Comparison of ENCODE assay signal across 20 cellular contexts in genomic region chr12:115528466-115528865, GRCh38.
A peak's percentile ranks its signal among the peaks of the same experiment; 100 is the strongest.
DNase-seq lines count a peak whose midpoint lies in the region; ATAC-seq and TF ChIP-seq lines count a peak whose summit lies in the region.
"Had no signal": no experiment of that assay in that cellular context is flagged by ENCODE, and none has a peak within 500 bp of the region (broad histone marks: within the 10 kb centered on the region; RNA-seq: fewer than 3 reads in every experiment).

No MANE protein-coding gene starts in this region.

- H2AK5ac ChIP-seq in IMR-90 (ENCODE audit: low read depth, low read length): no peak overlapping the region

- TF ChIP-seq POLR2A in IMR-90 (IDR thresholded peaks at IDR 0.05; ENCODE audit: low read depth, low read length): no peak
- no peak for TF ChIP-seq POLR2A in prostate gland (IDR thresholded peaks at IDR 0.05)

- H3K9me1 ChIP-seq in IMR-90 (ENCODE audit: insufficient read depth, low read length): no peaks in the 10 kb centered on the region

- intact Hi-C loops in IMR-90 (cut with micrococcal nuclease): no loop called here
- intact Hi-C loops in prostate gland (cut with DNase I): no loop called here

- no peak overlapping the region for H3K4ac ChIP-seq in IMR-90 (ENCODE audit: low read depth, low read length)

- H3K4me2 ChIP-seq in IMR-90 (ENCODE audit: low read depth, low read length): no peak overlapping the region
- H3K4me2 ChIP-seq: BLaER1 had no signal

- no CpG with 5 or more reads among the region's 2 CpGs for WGBS in IMR-90 (ENCODE audit: extremely low coverage in 2 of 2, insufficient read length in 1 of 2), 2 experiments
- 99% methylated on average over 2 of the region's 2 CpGs for WGBS in prostate gland

- H3K9me3 ChIP-seq in IMR-90 (ENCODE audit: control insufficient read depth, insufficient read depth, low read length): no peaks in the 10 kb centered on the region
- H3K9me3 ChIP-seq in prostate gland: no peaks in the 10 kb centered on the region
- H3K9me3 ChIP-seq: BLaER1, Caco-2 had no signal

- H3K27ac ChIP-seq in IMR-90 (ENCODE audit: insufficient read depth, low read length) (no peak overlapping the region), prostate gland (no peak overlapping the region), substantia nigra (ENCODE audit: low read depth, low read length, poor library complexity, severe bottlenecking) (no peak overlapping the region)
- H3K27ac ChIP-seq: 22Rv1, BLaER1, C4-2B, GM23248 had no signal

- CTCF ChIA-PET in IMR-90 (lab: Yijun Ruan, JAX): no interaction called here

- no peak overlapping the region for H4K5ac ChIP-seq in IMR-90 (ENCODE audit: low read depth, low read length)

- no peak for TF ChIP-seq RAD21 in IMR-90 (IDR thresholded peaks at IDR 0.05; ENCODE audit: low read length)

- no peaks in the 10 kb centered on the region for H3K36me3 ChIP-seq in IMR-90 (ENCODE audit: control insufficient read depth, insufficient read depth, low read length)
- H3K36me3 ChIP-seq in prostate gland: no peaks in the 10 kb centered on the region
- H3K36me3 ChIP-seq: BLaER1 had no signal

- H2AFZ ChIP-seq in IMR-90 (replicated peaks; ENCODE audit: low read length, poor library complexity): no peak overlapping the region
- H2AFZ ChIP-seq: GM23248 had no signal

- H4K91ac ChIP-seq in IMR-90 (ENCODE audit: insufficient read depth, low read depth, low read length): no peak overlapping the region

- H3K56ac ChIP-seq in IMR-90 (ENCODE audit: extremely low read depth, insufficient read depth, low read length): no peak overlapping the region

- H2BK120ac ChIP-seq in IMR-90 (ENCODE audit: low read depth, low read length): no peak overlapping the region

- no peak overlapping the region for H2BK15ac ChIP-seq in IMR-90 (ENCODE audit: low read depth, low read length)

- H4K8ac ChIP-seq in IMR-90 (ENCODE audit: low read depth in 2 of 2, low read length in 2 of 2): no peak overlapping the region

- DNase-seq in EH (ENCODE audit: low read depth) (peak; percentile 51), IMR-90 (peak; percentile 1), RPMI7951 (ENCODE audit: low read depth) (peak; percentile 20), iris pigment epithelial cell (ENCODE audit: low read depth) (peak; percentile 45), prostate gland (ENCODE audit: low spot score) (no peak), substantia nigra (lab: John Stamatoyannopoulos, UW) (no peak)
- DNase-seq in stimulated activated CD4-positive, alpha-beta T cell treated with anti-CD3 and anti-CD28 coated beads, Interleukin-2, amount 100 ng/mL, for 48 hours: no peak
- DNase-seq: Caco-2; CD4-positive, CD25-positive, alpha-beta regulatory T cell; CD8-positive, alpha-beta T cell; DMS153; DND-41; GF-D8; GM23248; H7; HCEC 1CT had no signal

- no peak overlapping the region for H3K9ac ChIP-seq in IMR-90 (ENCODE audit: low read depth, low read length)
- H3K9ac ChIP-seq: BLaER1, GM23248 had no signal

- BruUV-seq in IMR-90 (replicated peaks; lab: Mats Ljungman, UMichigan): no TSS peak

- H3K23ac ChIP-seq in IMR-90 (ENCODE audit: low read depth, low read length): no peak overlapping the region

- H3K4me1 ChIP-seq in IMR-90 (ENCODE audit: control insufficient read depth, insufficient read depth, low read length) (no peaks in the 10 kb centered on the region), prostate gland (replicated peaks) (no peaks in the 10 kb centered on the region)
- H3K4me1 ChIP-seq: BLaER1, Caco-2 had no signal

- no peak for TF ChIP-seq CTCF in IMR-90 (conservative IDR thresholded peaks at IDR 0.05; ENCODE audit: low read depth, low read length)
- TF ChIP-seq CTCF in prostate gland (IDR thresholded peaks at IDR 0.05): no peak

- H4K20me1 ChIP-seq in IMR-90 (ENCODE audit: insufficient read depth, low read length): no peaks in the 10 kb centered on the region
- H4K20me1 ChIP-seq: BLaER1 had no signal

- H3K14ac ChIP-seq in IMR-90 (replicated peaks; ENCODE audit: low read depth, low read length): no peak overlapping the region

- no peaks in the 10 kb centered on the region for H3K79me1 ChIP-seq in IMR-90 (ENCODE audit: low read depth in 1 of 2, low read length in 2 of 2)

- H2AK9ac ChIP-seq in IMR-90 (replicated peaks; ENCODE audit: low read depth, low read length, poor library complexity): no peak overlapping the region

- H3K18ac ChIP-seq in IMR-90 (ENCODE audit: low read depth, low read length): no peak overlapping the region

- no peaks in the 10 kb centered on the region for H3K27me3 ChIP-seq in IMR-90 (ENCODE audit: control insufficient read depth, insufficient read depth, low read length)
- H3K27me3 ChIP-seq in prostate gland (replicated peaks; ENCODE audit: insufficient read depth): no peaks in the 10 kb centered on the region
- H3K27me3 ChIP-seq: BLaER1 had no signal

- in situ Hi-C loops in IMR-90 (cut with MboI; ENCODE audit: low sequenced_read_pairs): no loop called here

- no peak overlapping the region for H2BK5ac ChIP-seq in IMR-90 (ENCODE audit: low read depth, low read length, poor library complexity, severe bottlenecking)

- ATAC-seq in IMR-90 (ENCODE audit: low read depth): no peak
- ATAC-seq in GM18517 (IDR thresholded peaks at IDR 0.05; ENCODE audit: unreplicated experiment): no peak
- ATAC-seq: CD8-positive, alpha-beta T cell had no signal

- no peak overlapping the region for H2BK20ac ChIP-seq in IMR-90 (ENCODE audit: low read depth, low read length)

- H3K4me3 ChIP-seq in IMR-90 (ENCODE audit: insufficient read depth, low read depth, low read length) (no peak overlapping the region), prostate gland (no peak overlapping the region)
- H3K4me3 ChIP-seq: BLaER1, GM23248 had no signal

- POLR2A ChIA-PET in IMR-90 (lab: Charles Lee; ENCODE audit: unreplicated experiment): no interaction called here

- dilution Hi-C loops in IMR-90 (cut with HindIII; ENCODE audit: low sequenced_read_pairs, unreplicated experiment): no loop called here

TF ChIP-seq in IMR-90, 13 proteins besides CTCF, POLR2A, EP300 and RAD21:
- TF ChIP-seq FOS (IDR thresholded peaks at IDR 0.05; ENCODE audit: low read depth, low read length) (no peak), USF2 (IDR thresholded peaks at IDR 0.05; ENCODE audit: low read depth, low read length) (no peak), BHLHE40 (IDR thresholded peaks at IDR 0.05; ENCODE audit: low read depth, low read length) (no peak), NFE2L2 (IDR thresholded peaks at IDR 0.05; ENCODE audit: low read depth, low read length) (no peak), MXI1 (IDR thresholded peaks at IDR 0.05; ENCODE audit: borderline replicate concordance, low read depth, low read length) (no peak), CHD1 (IDR thresholded peaks at IDR 0.05; ENCODE audit: low read depth, low read length) (no peak), SMC3 (IDR thresholded peaks at IDR 0.05; ENCODE audit: low read depth, low read length) (no peak), MAZ (IDR thresholded peaks at IDR 0.05; ENCODE audit: borderline replicate concordance, low read depth, low read length) (no peak), CEBPB (IDR thresholded peaks at IDR 0.05; ENCODE audit: low read depth, low read length) (no peak), MAFK (IDR thresholded peaks at IDR 0.05; ENCODE audit: low read depth, low read length) (no peak), ELK1 (IDR thresholded peaks at IDR 0.05; ENCODE audit: borderline replicate concordance, low read depth, low read length) (no peak)

Comparison
In these comparisons a context has a peak if more than half of its experiments do, and no peak if none do; other contexts are left out.
1. DNase-seq: peak in EH (single experiment), IMR-90 (single experiment), RPMI7951 (single experiment) and iris pigment epithelial cell (single experiment); none in prostate gland (single experiment), substantia nigra (0 of 49) and stimulated activated CD4-positive, alpha-beta T cell treated with anti-CD3 and anti-CD28 coated beads, Interleukin-2, amount 100 ng/mL, for 48 hours (0 of 2).